Comparison of ENCODE assay signal across 23 cellular contexts in genomic region chr21:41805643-41806042, GRCh38. TPM values are rescaled to one million over a fixed set of nuclear protein-coding genes. Genes with fewer than 3 reads are reported as not detected.
A peak's percentile ranks its signal among the peaks of the same experiment; 100 is the strongest.
DNase-seq lines count a peak whose midpoint lies in the region; ATAC-seq, FAIRE-seq and TF ChIP-seq lines count a peak whose summit lies in the region.
"Had no signal": no experiment of that assay in that cellular context is flagged by ENCODE, and none has a peak within 500 bp of the region (broad histone marks: within the 10 kb centered on the region; RNA-seq: fewer than 3 reads in every experiment).

No MANE protein-coding gene starts in this region.

- CTCF ChIA-PET in CD8-positive, alpha-beta T cell (lab: Charles Lee), result no interaction called here
- CTCF ChIA-PET in H1 (lab: Charles Lee; ENCODE audit: partially characterized antibody), result no interaction called here

- peaks cover 2 to 13% of the 10 kb centered on the region in 2 experiments for H4K20me1 ChIP-seq in H1 (replicated peaks in 1 of 2; ENCODE audit: control insufficient read depth in 1 of 2, insufficient read depth in 2 of 2, low read length in 2 of 2)
- H4K20me1 ChIP-seq: BLaER1 had no signal

- no peaks in the 10 kb centered on the region for H3K9me3 ChIP-seq in CD8-positive, alpha-beta T cell (ENCODE audit: low read length)
- H3K9me3 ChIP-seq in H1 (ENCODE audit: insufficient read depth in 2 of 2, low read depth in 1 of 2, low read length in 1 of 2), result no peaks in the 10 kb centered on the region
- H3K9me3 ChIP-seq: BLaER1 had no signal

- H3K18ac ChIP-seq in H1 (ENCODE audit: extremely low read depth, low read length), result no peak overlapping the region

- DNase-seq in CD8-positive, alpha-beta T cell, result no peak
- DNase-seq in activated T-helper 2 cell treated with anti-CD3 and anti-CD28 coated beads, Interferon-gamma antibody, Interleukin-2, Interleukin-4, amounts not matched to agents 10 μg/mL and 5 μg/mL and 100 μg/mL, durations not matched to agents 14 hours and 24 hours and 36 hours (ENCODE audit: low spot score), result no peak
- no peak for DNase-seq in H1 (ENCODE audit: low read depth in 1 of 2, low spot score in 2 of 2)
- DNase-seq in natural killer cell, result no peak
- DNase-seq in stimulated activated naive CD8-positive, alpha-beta T cell treated with anti-CD3 and anti-CD28 coated beads, Interleukin-15, amount 100 ng/mL, for 72 hours, result no peak
- DNase-seq in T1000 (lab: John Stamatoyannopoulos, UW), result no peak
- no peak for DNase-seq in cerebellum (ENCODE audit: low spot score)
- DNase-seq: 8988T; CD8-positive, alpha-beta memory T cell; COR-L47; DMS 273 treated with DMSO at 0.1 percent for 48 hours; DMS53; DND-41; EL; GOT3; H9; IMR-90; KBM-7 had no signal

- no peak for TF ChIP-seq POLR2A in H1 (IDR thresholded peaks at IDR 0.05; ENCODE audit: control extremely low read depth in 1 of 2, low read depth in 2 of 2, low read length in 2 of 2)

- H2BK12ac ChIP-seq in H1 (ENCODE audit: low read depth, low read length), result no peak overlapping the region

- H3K23ac ChIP-seq in H1 (ENCODE audit: insufficient read length), result no peak overlapping the region

- H3K27me3 ChIP-seq in CD8-positive, alpha-beta T cell (ENCODE audit: insufficient read depth, low read length), result no peaks in the 10 kb centered on the region
- no peaks in the 10 kb centered on the region for H3K27me3 ChIP-seq in H1 (replicated peaks in 1 of 4; ENCODE audit: control insufficient read depth in 3 of 4, extremely low read depth in 1 of 4, insufficient read depth in 3 of 4, low read length in 3 of 4)
- H3K27me3 ChIP-seq: BLaER1 had no signal

- no peak overlapping the region for H3K4me3 ChIP-seq in CD8-positive, alpha-beta T cell (ENCODE audit: low read depth, low read length)
- H3K4me3 ChIP-seq in H1 (ENCODE audit: extremely low read depth in 1 of 4, insufficient read depth in 2 of 4, low read depth in 3 of 4, low read length in 4 of 4), result no peak overlapping the region
- H3K4me3 ChIP-seq: BLaER1 had no signal

- peaks cover 20% of the 10 kb centered on the region for H3K36me3 ChIP-seq in CD8-positive, alpha-beta T cell (ENCODE audit: insufficient read depth, low read length)
- H3K36me3 ChIP-seq in H1 (ENCODE audit: control insufficient read depth in 2 of 4, insufficient read depth in 4 of 4, low read length in 3 of 4), result peaks cover 0 to 16% (median 6%) of the 10 kb centered on the region in 4 experiments; a peak in 7 of 8 replicates

- H2BK120ac ChIP-seq in H1 (replicated peaks; ENCODE audit: low read depth, low read length), result no peak overlapping the region

- no peaks in the 10 kb centered on the region for H3K4me1 ChIP-seq in CD8-positive, alpha-beta T cell (ENCODE audit: insufficient read depth, low read length)
- no peaks in the 10 kb centered on the region for H3K4me1 ChIP-seq in H1 (replicated peaks in 1 of 4; ENCODE audit: control insufficient read depth in 3 of 4, insufficient read depth in 4 of 4, low read length in 3 of 4)

- H4K8ac ChIP-seq in H1 (ENCODE audit: extremely low read depth, insufficient read depth, low read length), result no peak overlapping the region

- no peak overlapping the region for H3K4me3 Mint-ChIP-seq in CD8-positive, alpha-beta T cell
- no peak overlapping the region for H3K4me3 Mint-ChIP-seq in activated T-helper 2 cell treated with anti-CD3 and anti-CD28 coated beads, Interferon-gamma antibody, Interleukin-2, Interleukin-4, amounts not matched to agents 10 μg/mL and 5 μg/mL and 100 μg/mL, durations not matched to agents 14 hours and 24 hours and 36 hours (ENCODE audit: low read depth)
- peak overlapping the region; percentile 38 for H3K4me3 Mint-ChIP-seq in natural killer cell
- no peak overlapping the region for H3K4me3 Mint-ChIP-seq in stimulated activated naive CD8-positive, alpha-beta T cell treated with anti-CD3 and anti-CD28 coated beads, Interleukin-15, amount 100 ng/mL, for 72 hours
- H3K4me3 Mint-ChIP-seq: CD8-positive, alpha-beta memory T cell; H9 had no signal

- intact Hi-C loops in CD8-positive, alpha-beta T cell (cut with DNase I, micrococcal nuclease), result no loop called here
- intact Hi-C loops in activated T-helper 2 cell treated with anti-CD3 and anti-CD28 coated beads, Interferon-gamma antibody, Interleukin-2, Interleukin-4, amounts not matched to agents 10 μg/mL and 5 μg/mL and 100 μg/mL, durations not matched to agents 14 hours and 24 hours and 36 hours (cut with micrococcal nuclease), result no loop called here
- intact Hi-C loops in natural killer cell (cut with micrococcal nuclease), result loop anchor here (10.0 kb wide), 1 partner anchor 61 kb away; no protein-coding TSS in a partner anchor

- no peak overlapping the region for H3K9ac ChIP-seq in H1 (replicated peaks in 1 of 4; ENCODE audit: extremely low read depth in 1 of 4, low read depth in 3 of 4, low read length in 3 of 4)
- H3K9ac ChIP-seq: BLaER1 had no signal

- no peak for ATAC-seq in CD8-positive, alpha-beta T cell
- ATAC-seq in natural killer cell, result peak in 1 of 3 donors; percentile 18
- no peak for ATAC-seq in stimulated activated naive CD8-positive, alpha-beta T cell treated with anti-CD3 and anti-CD28 coated beads, Interleukin-15, amount 100 ng/mL, for 72 hours

- H3K36me3 Mint-ChIP-seq in CD8-positive, alpha-beta T cell, result peaks cover 63% of the 10 kb centered on the region
- H3K36me3 Mint-ChIP-seq in activated T-helper 2 cell treated with anti-CD3 and anti-CD28 coated beads, Interferon-gamma antibody, Interleukin-2, Interleukin-4, amounts not matched to agents 10 μg/mL and 5 μg/mL and 100 μg/mL, durations not matched to agents 14 hours and 24 hours and 36 hours (ENCODE audit: low read depth), result peaks cover 50% of the 10 kb centered on the region
- peaks cover 9% of the 10 kb centered on the region for H3K36me3 Mint-ChIP-seq in natural killer cell

- TF ChIP-seq RAD21 in H1 (IDR thresholded peaks at IDR 0.05 in 1 of 2, conservative IDR thresholded peaks at IDR 0.05 in 1 of 2; ENCODE audit: low read depth in 2 of 2, low read length in 2 of 2), result no peak

- 90% methylated on average over 4 of the region's 4 CpGs; no CpG with 5 or more reads in 1 of the 2 experiments for WGBS in H1 (ENCODE audit: extremely low coverage in 1 of 2, insufficient coverage in 1 of 2, insufficient read length in 1 of 2, insufficient replicate concordance in 2 of 2, low coverage in 1 of 2, low lambda C conversion rate in 2 of 2, missing lambda C conversion rate in 1 of 2), 2 experiments

- no peak overlapping the region for H2BK5ac ChIP-seq in H1 (ENCODE audit: low read depth, low read length)

- H2AFZ ChIP-seq in H1 (ENCODE audit: low read length), result no peak overlapping the region

- no peak overlapping the region for H3K14ac ChIP-seq in H1 (ENCODE audit: insufficient read length)

- H3K4me2 ChIP-seq in H1 (ENCODE audit: insufficient read depth in 1 of 2, low read depth in 2 of 2, low read length in 2 of 2), result no peak overlapping the region
- H3K4me2 ChIP-seq: BLaER1 had no signal

- no peak overlapping the region for H3K27ac ChIP-seq in CD8-positive, alpha-beta T cell (ENCODE audit: low read depth, low read length)
- no peak overlapping the region for H3K27ac ChIP-seq in H1 (ENCODE audit: low read depth, low read length)
- H3K27ac ChIP-seq: BLaER1 had no signal

- POLR2A ChIA-PET in CD8-positive, alpha-beta T cell (lab: Charles Lee), result no interaction called here
- POLR2A ChIA-PET in H1 (lab: Charles Lee; ENCODE audit: partially characterized antibody), result no interaction called here

- no peak for TF ChIP-seq EP300 in H1 (IDR thresholded peaks at IDR 0.05; ENCODE audit: borderline replicate concordance in 1 of 2, low read depth in 2 of 2, low read length in 2 of 2)

- FAIRE-seq in H1 (lab: Jason Lieb, UNC), result no peak
- FAIRE-seq: GM12891, GM18507 had no signal

- H3K27me3 Mint-ChIP-seq in CD8-positive, alpha-beta T cell (ENCODE audit: low read depth), result no peaks in the 10 kb centered on the region
- no peaks in the 10 kb centered on the region for H3K27me3 Mint-ChIP-seq in activated T-helper 2 cell treated with anti-CD3 and anti-CD28 coated beads, Interferon-gamma antibody, Interleukin-2, Interleukin-4, amounts not matched to agents 10 μg/mL and 5 μg/mL and 100 μg/mL, durations not matched to agents 14 hours and 24 hours and 36 hours (ENCODE audit: low read depth)
- H3K27me3 Mint-ChIP-seq in natural killer cell (ENCODE audit: low read depth in 2 of 2), result no peaks in the 10 kb centered on the region
- H3K27me3 Mint-ChIP-seq in stimulated activated naive CD8-positive, alpha-beta T cell treated with anti-CD3 and anti-CD28 coated beads, Interleukin-15, amount 100 ng/mL, for 72 hours, result no peaks in the 10 kb centered on the region
- H3K27me3 Mint-ChIP-seq: CD8-positive, alpha-beta memory T cell had no signal

- no peak overlapping the region for H4K5ac ChIP-seq in H1 (ENCODE audit: insufficient read length, low read depth, low read length)

- peaks cover 2% of the 10 kb centered on the region for H3K9me3 Mint-ChIP-seq in CD8-positive, alpha-beta T cell
- peaks cover 11% of the 10 kb centered on the region for H3K9me3 Mint-ChIP-seq in activated T-helper 2 cell treated with anti-CD3 and anti-CD28 coated beads, Interferon-gamma antibody, Interleukin-2, Interleukin-4, amounts not matched to agents 10 μg/mL and 5 μg/mL and 100 μg/mL, durations not matched to agents 14 hours and 24 hours and 36 hours
- peaks cover 10% of the 10 kb centered on the region in 2 donors for H3K9me3 Mint-ChIP-seq in natural killer cell
- peaks cover 7 to 12% of the 10 kb centered on the region in 2 donors for H3K9me3 Mint-ChIP-seq in stimulated activated naive CD8-positive, alpha-beta T cell treated with anti-CD3 and anti-CD28 coated beads, Interleukin-15, amount 100 ng/mL, for 72 hours

- no peak overlapping the region for H2BK20ac ChIP-seq in H1 (ENCODE audit: low read length)

- peaks cover 1% of the 10 kb centered on the region for H3K4me1 Mint-ChIP-seq in CD8-positive, alpha-beta T cell (ENCODE audit: low read depth)
- peaks cover 3% of the 10 kb centered on the region for H3K4me1 Mint-ChIP-seq in activated T-helper 2 cell treated with anti-CD3 and anti-CD28 coated beads, Interferon-gamma antibody, Interleukin-2, Interleukin-4, amounts not matched to agents 10 μg/mL and 5 μg/mL and 100 μg/mL, durations not matched to agents 14 hours and 24 hours and 36 hours (ENCODE audit: low read depth)
- H3K4me1 Mint-ChIP-seq in natural killer cell, result peaks cover 0 to 19% of the 10 kb centered on the region in 2 donors
- H3K4me1 Mint-ChIP-seq in stimulated activated naive CD8-positive, alpha-beta T cell treated with anti-CD3 and anti-CD28 coated beads, Interleukin-15, amount 100 ng/mL, for 72 hours, result no peaks in the 10 kb centered on the region
- H3K4me1 Mint-ChIP-seq: H9 had no signal

- H3K23me2 ChIP-seq in H1 (ENCODE audit: low read depth, low read length), result peaks cover 14% of the 10 kb centered on the region; the same call in 1 of the 2 replicates

- H3K79me1 ChIP-seq in H1 (ENCODE audit: low read depth, low read length), result no peaks in the 10 kb centered on the region; the same call in 1 of the 2 replicates

- no peak overlapping the region for H2AK5ac ChIP-seq in H1 (ENCODE audit: low read depth, low read length)

- H3K56ac ChIP-seq in H1 (replicated peaks; ENCODE audit: insufficient read length, low read depth, low read length), result peak overlapping the region; percentile 77

- no peak overlapping the region for H3K4ac ChIP-seq in H1 (replicated peaks; ENCODE audit: insufficient read length, low read depth, low read length)

- no peak overlapping the region for H2BK15ac ChIP-seq in H1 (ENCODE audit: low read length)

- no peaks in the 10 kb centered on the region for H3K79me2 ChIP-seq in H1 (ENCODE audit: control insufficient read depth in 1 of 2, insufficient read depth in 2 of 2, low read length in 2 of 2)

- H3K27ac Mint-ChIP-seq in CD8-positive, alpha-beta T cell, result peak overlapping the region; percentile 10
- peak overlapping the region; percentile 2 for H3K27ac Mint-ChIP-seq in activated T-helper 2 cell treated with anti-CD3 and anti-CD28 coated beads, Interferon-gamma antibody, Interleukin-2, Interleukin-4, amounts not matched to agents 10 μg/mL and 5 μg/mL and 100 μg/mL, durations not matched to agents 14 hours and 24 hours and 36 hours
- H3K27ac Mint-ChIP-seq in natural killer cell, result peak overlapping the region; percentile 49 to 70
- peak overlapping the region in 1 of 2 donors; percentile 70 for H3K27ac Mint-ChIP-seq in stimulated activated naive CD8-positive, alpha-beta T cell treated with anti-CD3 and anti-CD28 coated beads, Interleukin-15, amount 100 ng/mL, for 72 hours

- no peak for TF ChIP-seq CTCF in CD8-positive, alpha-beta T cell (IDR thresholded peaks at IDR 0.05)
- TF ChIP-seq CTCF in H1 (IDR thresholded peaks at IDR 0.05; ENCODE audit: control extremely low read depth in 1 of 3, insufficient read depth in 1 of 3, low read depth in 1 of 3, low read length in 3 of 3) (no peak), natural killer cell (IDR thresholded peaks at IDR 0.05) (no peak)

- H4K91ac ChIP-seq in H1 (replicated peaks; ENCODE audit: insufficient read length, low read length), result no peak overlapping the region

RNA-seq across cellular contexts. Expression of gene RIPK4, which starts 38.8 kb away (rescaled TPM):
- total RNA-seq in CD8-positive, alpha-beta T cell, result 1 to 10 TPM; 1.4 to 2.0 TPM
- total RNA-seq in activated T-helper 2 cell treated with anti-CD3 and anti-CD28 coated beads, Interferon-gamma antibody, Interleukin-2, Interleukin-4, amounts not matched to agents 10 μg/mL and 5 μg/mL and 100 μg/mL, durations not matched to agents 14 hours and 24 hours and 36 hours, result not detected in 2 replicates
- total RNA-seq in H1 (2021; fragmentation: NEBNext Ultra II Directional; extraction: Animal tissue kit (Norgen Biotek cat#: 25700)), result 4.5 and 5.6 TPM in 2 replicates
- 2.7 and 4.5 TPM in 2 replicates for polyA plus RNA-seq in H1 (2011; rRNA removed)
- 2.8 TPM for polyA plus RNA-seq in H1 (2011; cell fraction: cytosol; rRNA removed)
- 4.9 TPM for polyA plus RNA-seq in H1 (2011; cell fraction: nucleus; rRNA removed)
- polyA plus RNA-seq in H1 (2012, experiment 1 of 2), result 2.6 to 5.4 TPM (median 5.1 TPM) in 4 replicates
- polyA plus RNA-seq in H1 (2012, experiment 2 of 2), result 4.1 TPM
- polyA plus RNA-seq in H1 (2013, experiment 1 of 2), result 1.8 TPM
- 1.7 TPM for polyA plus RNA-seq in H1 (2013, experiment 2 of 2)
- 2.7 and 3.5 TPM in 2 replicates for polyA minus RNA-seq in H1 (2011; rRNA and poly(A)+ RNA removed)
- polyA minus RNA-seq in H1 (2011; cell fraction: cytosol; rRNA and poly(A)+ RNA removed), result 3.4 TPM
- 3.7 TPM for polyA minus RNA-seq in H1 (2011; cell fraction: nucleus; rRNA and poly(A)+ RNA removed)
- under 1 TPM in 1 of 3 donors, not detected in 2; 0.09 TPM for total RNA-seq in natural killer cell
- 0.18 TPM for total RNA-seq in cerebellum
- total RNA-seq: G401 had no signal
- polyA plus RNA-seq: AG04450; CD8-positive, alpha-beta memory T cell had no signal
